23 cellular contexts compared by ENCODE assay signal in genomic region chr19:3774621-3775373, GRCh38. TPM values are rescaled to one million over a fixed set of nuclear protein-coding genes. Genes with fewer than 3 reads are reported as not detected.
"Had no signal": no experiment of that assay in that cellular context is flagged by ENCODE, and none has a peak within 500 bp of the region (broad histone marks: within the 10 kb centered on the region; RNA-seq: fewer than 3 reads in every experiment).

No MANE protein-coding gene starts in this region.

- H3K27me3 ChIP-seq: brain microvascular endothelial cell, neutrophil, upper lobe of left lung had no signal

- FAIRE-seq: endothelial cell of umbilical vein, TTC549 had no signal

- H3K9me3 ChIP-seq: esophagus muscularis mucosa, neutrophil, sigmoid colon, thoracic aorta, upper lobe of left lung had no signal

- ATAC-seq: activated CD8-positive, alpha-beta T cell treated with anti-CD3 and anti-CD28 coated beads, Interleukin-2, amount 10 ng/mL, durations not matched to agents 7 days and 5 days; stimulated activated naive B cell treated with anti-CD40 and anti-IgM and Interleukin-4, amounts not matched to agents 10 μg/mL and 1 μg/mL and 100 μg/mL, for 72 hours had no signal

- H3K4me1 ChIP-seq: parathyroid adenoma, sigmoid colon, upper lobe of left lung had no signal

- H2AFZ ChIP-seq: parathyroid adenoma had no signal

- H3K4me3 ChIP-seq: esophagus muscularis mucosa, sigmoid colon, thoracic aorta, upper lobe of left lung had no signal

- H3K36me3 ChIP-seq: brain microvascular endothelial cell, sigmoid colon, thoracic aorta had no signal

- H3K9ac ChIP-seq: parathyroid adenoma had no signal

- DNase-seq: activated CD4-positive, alpha-beta T cell treated with anti-CD3 and anti-CD28 coated beads, Interleukin-2, amount 10 ng/mL, durations not matched to agents 7 days and 5 days; activated CD4-positive, CD25-positive, alpha-beta regulatory T cell; activated CD8-positive, alpha-beta T cell treated with anti-CD3 and anti-CD28 coated beads, Interleukin-2, amount 10 ng/mL, durations not matched to agents 7 days and 5 days; activated naive CD4-positive, alpha-beta T cell treated with anti-CD3 and anti-CD28 coated beads for 36 hours; activated T-cell treated with anti-CD3 and anti-CD28 coated beads, Interleukin-2, amount 50 U/mL, for 24 hours; aorta; brain microvascular endothelial cell; cortex of kidney; effector CD4-positive, alpha-beta T cell; naive B cell; sigmoid colon; stimulated activated CD4-positive, alpha-beta T cell treated with anti-CD3 and anti-CD28 coated beads, Interleukin-4, amount 100 ng/mL, for 4 hours; stimulated activated naive B cell treated with anti-CD40 and anti-IgM and Interleukin-4, amounts not matched to agents 10 μg/mL and 1 μg/mL and 100 μg/mL, for 72 hours had no signal

- H3K79me2 ChIP-seq: parathyroid adenoma had no signal

- H3K27ac ChIP-seq: brain microvascular endothelial cell, esophagus muscularis mucosa, neutrophil, parathyroid adenoma, sigmoid colon, thoracic aorta, upper lobe of left lung had no signal

RNA-seq across cellular contexts. Expression of gene RAX2, which starts 2.8 kb away (rescaled TPM):
- total RNA-seq: activated CD4-positive, alpha-beta T cell treated with anti-CD3 and anti-CD28 coated beads, Interleukin-2, amount 10 ng/mL, durations not matched to agents 7 days and 5 days; activated CD8-positive, alpha-beta T cell treated with anti-CD3 and anti-CD28 coated beads, Interleukin-2, amount 10 ng/mL, durations not matched to agents 7 days and 5 days; activated naive CD4-positive, alpha-beta T cell treated with anti-CD3 and anti-CD28 coated beads for 36 hours; aorta; endothelial cell of umbilical vein; esophagus muscularis mucosa; liver; mononuclear cell; sigmoid colon; T-helper 2 cell treated with Interferon-gamma antibody and Interleukin-4, amounts not matched to agents 100 ng/mL and 5 ng/mL, for 36 hours; thoracic aorta; upper lobe of left lung had no signal
- polyA plus RNA-seq: aorta, endothelial cell of umbilical vein, liver, sigmoid colon had no signal

RNA-seq across cellular contexts. Expression of gene MATK, which starts 11.4 kb away (rescaled TPM):
- total RNA-seq: endothelial cell of umbilical vein had no signal
- polyA plus RNA-seq: endothelial cell of umbilical vein had no signal
